In genomic region chr1:150580966-150581365, GRCh38 we compare ENCODE assay signal across 9 cellular contexts. TPM values are rescaled to one million over a fixed set of nuclear protein-coding genes. Genes with fewer than 3 reads are reported as not detected.
A peak's percentile ranks its signal among the peaks of the same experiment; 100 is the strongest.
DNase-seq lines count a peak whose midpoint lies in the region; ATAC-seq and TF ChIP-seq lines count a peak whose summit lies in the region.
"Not testable (repeated sequence)": the region's sequence is repeated elsewhere in the genome, so short reads cannot be mapped to it uniquely, and the experiment has no call there.
"Had no signal": no experiment of that assay in that cellular context is flagged by ENCODE, and none has a peak within 500 bp of the region (broad histone marks: within the 10 kb centered on the region; RNA-seq: fewer than 3 reads in every experiment).

No MANE protein-coding gene starts in this region.

- DNase-seq in CD14-positive monocyte (ENCODE audit: low spot score); activated CD8-positive, alpha-beta T cell treated with anti-CD3 and anti-CD28 coated beads, Interleukin-2, amount 10 ng/mL, durations not matched to agents 7 days and 5 days; endothelial cell (ENCODE audit: low spot score): not testable (repeated sequence)

- peaks cover 0 to 30% of the 10 kb centered on the region in 2 experiments; a peak in 1 of 3 replicates for H3K36me3 ChIP-seq in HEK293 (ENCODE audit: control insufficient read depth in 2 of 2, insufficient read depth in 1 of 2, low read length in 2 of 2)

- intact Hi-C loops in CD14-positive monocyte (cut with micrococcal nuclease) = loop anchor here in 1 of 2 donors (5.0 kb wide), 1 partner anchor 41 kb away; no protein-coding TSS in a partner anchor

- CTCF ChIA-PET in HEK293 (lab: Yijun Ruan, JAX) = interaction anchor here (0.9 to 14.0 kb wide), 3 partner anchors 17 to 23 kb away, joined by 4 to 135 read pairs (median 4); no protein-coding TSS in a partner anchor
- CTCF ChIA-PET in activated CD8-positive, alpha-beta T cell treated with anti-CD3 and anti-CD28 coated beads, Interleukin-2, amount 10 ng/mL, durations not matched to agents 7 days and 5 days (lab: Charles Lee) = interaction anchor here (2.9 to 13.3 kb wide), 3 partner anchors 16 to 41 kb away, joined by 20 to 412 read pairs (median 21); no protein-coding TSS in a partner anchor

- H3K4me1 Mint-ChIP-seq in CD14-positive monocyte (peaks cover 32% of the 10 kb centered on the region), endothelial cell (ENCODE audit: unreplicated experiment) (peaks cover 23% of the 10 kb centered on the region), nephron (peaks cover 31% of the 10 kb centered on the region)
- peaks cover 21% of the 10 kb centered on the region for H3K4me1 Mint-ChIP-seq in T-helper 1 cell treated with Interleukin-12 subunit alpha and Interleukin-12 subunit beta and Interleukin-4 antibody, amounts not matched to agents 30 μg/mL and 1 μg/mL, for 36 hours (ENCODE audit: low read depth)
- H3K4me1 Mint-ChIP-seq in activated CD8-positive, alpha-beta T cell treated with anti-CD3 and anti-CD28 coated beads, Interleukin-2, amount 10 ng/mL, durations not matched to agents 7 days and 5 days (ENCODE audit: low read depth) = peaks cover 24% of the 10 kb centered on the region
- H3K4me1 Mint-ChIP-seq in activated naive CD8-positive, alpha-beta T cell (ENCODE audit: low read depth) = peaks cover 19% of the 10 kb centered on the region
- H3K4me1 Mint-ChIP-seq in stimulated activated memory B cell treated with anti-CD40 and anti-IgM and Interleukin-4, amounts not matched to agents 10 μg/mL and 1 μg/mL and 100 μg/mL, for 72 hours = peaks cover 24% of the 10 kb centered on the region

- peak overlapping the region; percentile 97 to 100 (median 98) for H3K27ac Mint-ChIP-seq in CD14-positive monocyte
- H3K27ac Mint-ChIP-seq in T-helper 1 cell treated with Interleukin-12 subunit alpha and Interleukin-12 subunit beta and Interleukin-4 antibody, amounts not matched to agents 30 μg/mL and 1 μg/mL, for 36 hours = peak overlapping the region; percentile 86
- H3K27ac Mint-ChIP-seq in activated CD8-positive, alpha-beta T cell treated with anti-CD3 and anti-CD28 coated beads, Interleukin-2, amount 10 ng/mL, durations not matched to agents 7 days and 5 days = peak overlapping the region; percentile 92
- peak overlapping the region; percentile 87 for H3K27ac Mint-ChIP-seq in activated naive CD8-positive, alpha-beta T cell
- not testable (repeated sequence) for H3K27ac Mint-ChIP-seq in endothelial cell (ENCODE audit: unreplicated experiment)
- peak overlapping the region; percentile 96 to 100 (median 99) for H3K27ac Mint-ChIP-seq in nephron
- H3K27ac Mint-ChIP-seq in stimulated activated memory B cell treated with anti-CD40 and anti-IgM and Interleukin-4, amounts not matched to agents 10 μg/mL and 1 μg/mL and 100 μg/mL, for 72 hours = peak overlapping the region; percentile 95

- not testable (repeated sequence) for H3K4me3 ChIP-seq in HEK293 (ENCODE audit: low read depth, low read length)

- peaks cover 3 to 18% (median 11%) of the 10 kb centered on the region in 7 donors for H3K9me3 Mint-ChIP-seq in CD14-positive monocyte
- H3K9me3 Mint-ChIP-seq in T-helper 1 cell treated with Interleukin-12 subunit alpha and Interleukin-12 subunit beta and Interleukin-4 antibody, amounts not matched to agents 30 μg/mL and 1 μg/mL, for 36 hours; activated CD8-positive, alpha-beta T cell treated with anti-CD3 and anti-CD28 coated beads, Interleukin-2, amount 10 ng/mL, durations not matched to agents 7 days and 5 days (ENCODE audit: insufficient read depth); activated naive CD8-positive, alpha-beta T cell (ENCODE audit: low read depth); endothelial cell (ENCODE audit: unreplicated experiment); nephron; stimulated activated memory B cell treated with anti-CD40 and anti-IgM and Interleukin-4, amounts not matched to agents 10 μg/mL and 1 μg/mL and 100 μg/mL, for 72 hours: not testable (repeated sequence)

- not testable (repeated sequence) for H3K27ac ChIP-seq in HEK293 (ENCODE audit: extremely low read depth, low read depth, low read length)

- not testable (repeated sequence) for H3K27me3 Mint-ChIP-seq in CD14-positive monocyte (ENCODE audit: low read depth in 3 of 3); T-helper 1 cell treated with Interleukin-12 subunit alpha and Interleukin-12 subunit beta and Interleukin-4 antibody, amounts not matched to agents 30 μg/mL and 1 μg/mL, for 36 hours (ENCODE audit: low read depth); activated CD8-positive, alpha-beta T cell treated with anti-CD3 and anti-CD28 coated beads, Interleukin-2, amount 10 ng/mL, durations not matched to agents 7 days and 5 days (ENCODE audit: low read depth); activated naive CD8-positive, alpha-beta T cell; nephron (ENCODE audit: low read depth); stimulated activated memory B cell treated with anti-CD40 and anti-IgM and Interleukin-4, amounts not matched to agents 10 μg/mL and 1 μg/mL and 100 μg/mL, for 72 hours
- peaks cover 19% of the 10 kb centered on the region for H3K27me3 Mint-ChIP-seq in endothelial cell (ENCODE audit: unreplicated experiment)

- H3K36me3 Mint-ChIP-seq in CD14-positive monocyte (peaks cover 27 to 33% of the 10 kb centered on the region in 2 donors), endothelial cell (ENCODE audit: low read depth, unreplicated experiment) (peaks cover 28% of the 10 kb centered on the region), nephron (ENCODE audit: low read depth) (peaks cover 38% of the 10 kb centered on the region)
- H3K36me3 Mint-ChIP-seq in T-helper 1 cell treated with Interleukin-12 subunit alpha and Interleukin-12 subunit beta and Interleukin-4 antibody, amounts not matched to agents 30 μg/mL and 1 μg/mL, for 36 hours (ENCODE audit: low read depth) = peaks cover 40% of the 10 kb centered on the region
- H3K36me3 Mint-ChIP-seq in activated CD8-positive, alpha-beta T cell treated with anti-CD3 and anti-CD28 coated beads, Interleukin-2, amount 10 ng/mL, durations not matched to agents 7 days and 5 days (ENCODE audit: low read depth) = peaks cover 40% of the 10 kb centered on the region
- H3K36me3 Mint-ChIP-seq in activated naive CD8-positive, alpha-beta T cell = peaks cover 25% of the 10 kb centered on the region
- H3K36me3 Mint-ChIP-seq in stimulated activated memory B cell treated with anti-CD40 and anti-IgM and Interleukin-4, amounts not matched to agents 10 μg/mL and 1 μg/mL and 100 μg/mL, for 72 hours = peaks cover 41% of the 10 kb centered on the region

- not testable (repeated sequence) for H3K9me3 ChIP-seq in HEK293 (ENCODE audit: control insufficient read depth, insufficient read depth, low read depth, low read length)

- H3K4me1 ChIP-seq in HEK293 (ENCODE audit: control insufficient read depth, insufficient read depth, low read length) = not testable (repeated sequence)

- ATAC-seq in activated CD8-positive, alpha-beta T cell treated with anti-CD3 and anti-CD28 coated beads, Interleukin-2, amount 10 ng/mL, durations not matched to agents 7 days and 5 days; stimulated activated memory B cell treated with anti-CD40 and anti-IgM and Interleukin-4, amounts not matched to agents 10 μg/mL and 1 μg/mL and 100 μg/mL, for 72 hours: not testable (repeated sequence)

- H3K4me3 Mint-ChIP-seq in CD14-positive monocyte (peak overlapping the region in 1 of 2 donors; percentile 81), endothelial cell (ENCODE audit: unreplicated experiment) (peak overlapping the region; percentile 42), nephron (peak overlapping the region; percentile 90 to 98 (median 95))
- peak overlapping the region; percentile 100 for H3K4me3 Mint-ChIP-seq in T-helper 1 cell treated with Interleukin-12 subunit alpha and Interleukin-12 subunit beta and Interleukin-4 antibody, amounts not matched to agents 30 μg/mL and 1 μg/mL, for 36 hours
- H3K4me3 Mint-ChIP-seq in activated CD8-positive, alpha-beta T cell treated with anti-CD3 and anti-CD28 coated beads, Interleukin-2, amount 10 ng/mL, durations not matched to agents 7 days and 5 days = peak overlapping the region; percentile 97
- H3K4me3 Mint-ChIP-seq in activated naive CD8-positive, alpha-beta T cell = peak overlapping the region; percentile 97
- H3K4me3 Mint-ChIP-seq in stimulated activated memory B cell treated with anti-CD40 and anti-IgM and Interleukin-4, amounts not matched to agents 10 μg/mL and 1 μg/mL and 100 μg/mL, for 72 hours = not testable (repeated sequence)

- not testable (repeated sequence) for TF ChIP-seq CTCF in CD14-positive monocyte (IDR thresholded peaks at IDR 0.05); HEK293 (tag by site-specific recombination; IDR thresholded peaks at IDR 0.05); endothelial cell (IDR thresholded peaks at IDR 0.05; ENCODE audit: unreplicated experiment); nephron (IDR thresholded peaks at IDR 0.05; ENCODE audit: unreplicated experiment in 3 of 3)

- POLR2A ChIA-PET in HEK293 (lab: Yijun Ruan, JAX) = interaction anchor here (1.0 to 3.7 kb wide), 5 partner anchors 13 to 47 kb away, joined by 4 to 18 read pairs (median 6); no protein-coding TSS in a partner anchor
- POLR2A ChIA-PET in activated CD8-positive, alpha-beta T cell treated with anti-CD3 and anti-CD28 coated beads, Interleukin-2, amount 10 ng/mL, durations not matched to agents 7 days and 5 days (lab: Charles Lee) = interaction anchor here (0.8 to 19.3 kb wide), 6 partner anchors 8 to 48 kb away, joined by 3 to 1108 read pairs (median 14); partner anchors contain the start of gene ENSA

TF ChIP-seq in HEK293, 187 proteins besides CTCF, POLR2A, EP300 and RAD21:
- TF ChIP-seq SCRT1 (tag by site-specific recombination; IDR thresholded peaks at IDR 0.05; ENCODE audit: borderline replicate concordance) = peak; percentile 45; the same call in 1 of the 2 replicates

RNA-seq across cellular contexts. Expression of gene MCL1, which starts 1.6 kb away (rescaled TPM):
- 100 to 1,000 TPM; 287 to 301 TPM for polyA plus RNA-seq in CD14-positive monocyte
- 100 to 1,000 TPM; 249 to 261 TPM for total RNA-seq in activated CD8-positive, alpha-beta T cell treated with anti-CD3 and anti-CD28 coated beads, Interleukin-2, amount 10 ng/mL, durations not matched to agents 7 days and 5 days
- total RNA-seq in endothelial cell (ENCODE audit: unreplicated experiment) = 193 TPM

RNA-seq across cellular contexts. Expression of gene ADAMTSL4, which starts 31.8 kb away (rescaled TPM):
- 1 to 10 TPM; 2.5 to 2.8 TPM for polyA plus RNA-seq in CD14-positive monocyte
- not detected for total RNA-seq in activated CD8-positive, alpha-beta T cell treated with anti-CD3 and anti-CD28 coated beads, Interleukin-2, amount 10 ng/mL, durations not matched to agents 7 days and 5 days
- total RNA-seq in endothelial cell (ENCODE audit: unreplicated experiment) = 0.36 TPM
- total RNA-seq: activated CD8-positive, alpha-beta memory T cell treated with anti-CD3 and anti-CD28 coated beads for 36 hours had no signal

RNA-seq across cellular contexts. Expression of gene ENSA, which starts 48.4 kb away (rescaled TPM):
- polyA plus RNA-seq in CD14-positive monocyte = 10 to 100 TPM; 38.5 to 40.3 TPM
- 100 to 1,000 TPM; 208 to 214 TPM for total RNA-seq in activated CD8-positive, alpha-beta T cell treated with anti-CD3 and anti-CD28 coated beads, Interleukin-2, amount 10 ng/mL, durations not matched to agents 7 days and 5 days
- total RNA-seq in endothelial cell (ENCODE audit: unreplicated experiment) = 200 TPM
